Comparison of ENCODE assay signal across 24 cellular contexts in genomic region chr12:108193493-108193892, GRCh38.
"Had no signal": no experiment of that assay in that cellular context is flagged by ENCODE, and none has a peak within 500 bp of the region (broad histone marks: within the 10 kb centered on the region; RNA-seq: fewer than 3 reads in every experiment).

No MANE protein-coding gene starts in this region.

- H3K36me3 ChIP-seq: adrenal gland, ascending aorta, brain microvascular endothelial cell, breast epithelium, cardiac muscle cell had no signal

- H3K9me3 ChIP-seq: adrenal gland, ascending aorta, body of pancreas, breast epithelium had no signal

- H3K4me3 ChIP-seq: adrenal gland, ascending aorta, body of pancreas, breast epithelium, cardiac muscle cell had no signal

- FAIRE-seq: astrocyte, bronchial epithelial cell had no signal

- ATAC-seq: activated naive CD4-positive, alpha-beta T cell treated with anti-CD3 and anti-CD28 coated beads, Interleukin-2, amount 50 U/mL, for 72 hours; activated naive CD8-positive, alpha-beta T cell treated with anti-CD3 and anti-CD28 coated beads, Interleukin-2, amount 50 U/mL, for 24 hours; activated T-cell treated with anti-CD3 and anti-CD28 coated beads, Interleukin-2, amount 50 U/mL, for 4 hours; activated T-cell treated with anti-CD3 and anti-CD28 coated beads, Interleukin-2, amount 50 U/mL, for 72 hours; activated T-helper 17 cell treated with anti-CD3 and anti-CD28 coated beads, Interleukin-2, amount 50 U/mL, for 72 hours; body of pancreas had no signal

- H3K27me3 ChIP-seq: adrenal gland, ascending aorta, body of pancreas, brain microvascular endothelial cell, cardiac muscle cell had no signal

- DNase-seq: activated gamma-delta T cell; activated gamma-delta T cell treated with Interleukin-2 at 50 U/mL for 16 hours; activated naive CD4-positive, alpha-beta T cell; activated naive CD4-positive, alpha-beta T cell treated with anti-CD3 and anti-CD28 coated beads, Interleukin-2, amount 50 U/mL, for 16 hours; activated naive CD8-positive, alpha-beta T cell treated with anti-CD3 and anti-CD28 coated beads, Interleukin-2, amount 10 ng/mL, durations not matched to agents 7 days and 5 days; activated T-cell treated with anti-CD3 and anti-CD28 coated beads, Interleukin-2, amount 50 U/mL, for 1 hour; activated T-cell treated with anti-CD3 and anti-CD28 coated beads, Interleukin-2, amount 50 U/mL, for 24 hours; activated T-cell treated with anti-CD3 and anti-CD28 coated beads, Interleukin-2, amount 50 U/mL, for 4 hours; amniotic stem cell; aorta; central memory CD4-positive, alpha-beta T cell; cerebellar nuclear complex had no signal

- H3K4me1 ChIP-seq: adrenal gland, body of pancreas, breast epithelium had no signal

- H3K27ac ChIP-seq: adrenal gland, ascending aorta, body of pancreas, brain microvascular endothelial cell, breast epithelium, cardiac muscle cell had no signal
